18 cellular contexts compared by ENCODE assay signal in the genomic region with DNA sequence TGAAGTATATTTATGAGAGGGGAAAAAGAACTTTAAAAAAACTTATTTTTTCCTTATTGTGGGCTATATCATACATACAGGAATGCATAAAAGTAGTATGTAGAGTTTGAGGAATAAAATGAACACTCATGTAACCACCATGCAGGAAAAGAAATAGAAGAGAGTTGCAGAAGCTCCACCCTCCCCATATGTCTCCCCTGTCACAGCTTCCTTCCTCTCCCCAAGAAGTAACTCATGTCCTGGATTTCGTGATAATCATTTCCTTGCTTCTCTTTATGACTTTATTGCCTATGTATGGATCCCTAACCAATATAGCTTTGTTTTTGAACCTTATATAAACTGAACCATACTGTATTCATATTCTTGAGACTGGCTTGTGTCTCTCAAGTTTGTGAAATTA.
"Had no signal": no experiment of that assay in that cellular context is flagged by ENCODE, and none has a peak within 500 bp of the region (broad histone marks: within the 10 kb centered on the region; RNA-seq: fewer than 3 reads in every experiment).

No MANE protein-coding gene starts in this region.

- H3K27me3 ChIP-seq: esophagus muscularis mucosa, hepatocyte, ovary, right lobe of liver, suprapubic skin had no signal

- H3K27me3 Mint-ChIP-seq: activated naive CD8-positive, alpha-beta T cell treated with anti-CD3 and anti-CD28 coated beads, Interleukin-2, amount 10 ng/mL, durations not matched to agents 7 days and 5 days; brain had no signal

- H3K9me3 Mint-ChIP-seq: activated naive CD8-positive, alpha-beta T cell treated with anti-CD3 and anti-CD28 coated beads, Interleukin-2, amount 10 ng/mL, durations not matched to agents 7 days and 5 days; activated T-helper 2 cell treated with anti-CD3 and anti-CD28 coated beads, Interferon-gamma antibody, Interleukin-2, Interleukin-4, amounts not matched to agents 10 μg/mL and 5 μg/mL and 100 μg/mL, durations not matched to agents 14 hours and 24 hours and 36 hours; brain; central memory CD8-positive, alpha-beta T cell had no signal

- H3K4me3 Mint-ChIP-seq: activated naive CD8-positive, alpha-beta T cell treated with anti-CD3 and anti-CD28 coated beads, Interleukin-2, amount 10 ng/mL, durations not matched to agents 7 days and 5 days; brain; central memory CD8-positive, alpha-beta T cell had no signal

- H3K9me3 ChIP-seq: esophagus muscularis mucosa, ovary, right lobe of liver, suprapubic skin had no signal

- H3K4me2 ChIP-seq: hepatocyte, smooth muscle cell had no signal

- ATAC-seq: activated CD4-positive, CD25-positive, alpha-beta regulatory T cell treated with anti-CD3 and anti-CD28 coated beads, Interleukin-2, amount 50 U/mL, for 24 hours; stimulated activated naive CD8-positive, alpha-beta T cell treated with anti-CD3 and anti-CD28 coated beads, Interleukin-15, Interleukin-2, amounts not matched to agents 100 U/mL and 50 U/mL, for 24 hours had no signal

- H3K27ac ChIP-seq: coronary artery, esophagus muscularis mucosa, hepatocyte, ovary, right lobe of liver, suprapubic skin had no signal

- H3K4me3 ChIP-seq: coronary artery, esophagus muscularis mucosa, hepatocyte, ovary, right lobe of liver, smooth muscle cell, suprapubic skin had no signal

- H3K4me1 Mint-ChIP-seq: activated naive CD8-positive, alpha-beta T cell treated with anti-CD3 and anti-CD28 coated beads, Interleukin-2, amount 10 ng/mL, durations not matched to agents 7 days and 5 days; brain; central memory CD8-positive, alpha-beta T cell had no signal

- H3K36me3 ChIP-seq: ovary, right lobe of liver had no signal

- DNase-seq: activated naive CD8-positive, alpha-beta T cell treated with anti-CD3 and anti-CD28 coated beads, Interleukin-2, amount 10 ng/mL, durations not matched to agents 7 days and 5 days; activated T-cell treated with anti-CD3 and anti-CD28 coated beads for 4 hours; effector CD4-positive, alpha-beta T cell; islet precursor cell; mammary epithelial cell; ovary; right lobe of liver; stimulated activated naive CD8-positive, alpha-beta T cell treated with anti-CD3 and anti-CD28 coated beads, Interleukin-15, Interleukin-2, amounts not matched to agents 100 U/mL and 50 U/mL, for 24 hours; trophoblast cell had no signal

- H3K4me1 ChIP-seq: esophagus muscularis mucosa, right lobe of liver, suprapubic skin had no signal

- H3K27ac Mint-ChIP-seq: activated T-helper 2 cell treated with anti-CD3 and anti-CD28 coated beads, Interferon-gamma antibody, Interleukin-2, Interleukin-4, amounts not matched to agents 10 μg/mL and 5 μg/mL and 100 μg/mL, durations not matched to agents 14 hours and 24 hours and 36 hours; brain had no signal
